In the genomic region with DNA sequence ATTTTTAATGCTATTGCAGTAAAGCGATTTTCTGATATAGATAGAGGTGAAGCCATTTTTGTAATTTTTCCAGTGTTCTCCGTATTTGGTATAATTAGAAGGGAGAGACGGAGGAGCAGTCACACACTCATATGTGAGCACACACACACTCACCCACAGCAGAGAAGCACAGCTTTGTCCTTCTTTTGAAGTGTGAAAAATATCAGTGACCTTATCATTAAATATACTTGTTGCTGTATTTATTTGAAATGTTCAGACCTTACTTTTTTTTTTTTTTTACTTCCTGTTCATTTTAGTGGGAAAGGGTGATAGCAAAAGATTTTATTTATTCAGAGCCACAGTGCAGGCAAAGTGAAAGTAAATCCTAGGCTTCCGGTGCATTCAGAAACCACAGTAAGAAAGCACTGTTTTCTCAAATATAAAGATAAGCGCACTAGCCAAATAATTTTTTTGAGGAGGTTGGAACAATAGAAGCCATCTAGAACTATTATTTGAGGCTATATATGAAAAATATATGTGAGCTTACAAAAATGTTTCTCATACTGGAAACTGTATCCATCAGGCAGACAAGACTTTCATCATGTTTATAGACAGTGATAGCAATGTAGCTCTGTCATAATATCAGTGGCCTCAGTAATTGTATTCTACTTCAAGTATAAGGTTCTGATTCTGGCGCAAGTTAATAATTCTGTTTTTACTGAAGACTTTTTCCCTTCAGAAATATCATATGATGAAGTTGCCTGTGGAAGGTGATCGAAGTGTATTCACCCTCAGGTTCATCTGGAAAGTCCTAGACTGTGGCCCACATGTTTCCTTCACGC, we compare ENCODE assay signal across 8 cellular contexts. TPM values are rescaled to one million over a fixed set of nuclear protein-coding genes. Genes with fewer than 3 reads are reported as not detected.
DNase-seq lines count a peak whose midpoint lies in the region; ATAC-seq and TF ChIP-seq lines count a peak whose summit lies in the region.

No MANE protein-coding gene starts in this region.

- H3K4me3 ChIP-seq in Peyer's patch (peak overlapping the region; percentile 10 to 50 (median 31)), coronary artery (peak overlapping the region; percentile 55), mucosa of rectum (ENCODE audit: low read length in 2 of 2) (peak overlapping the region; percentile 68 to 80)

- H3K9me3 Mint-ChIP-seq in activated CD4-positive, alpha-beta T cell treated with anti-CD3 and anti-CD28 coated beads, Interleukin-2, amount 10 ng/mL, durations not matched to agents 7 days and 5 days: no peaks in the 10 kb centered on the region

- H3K36me3 ChIP-seq in Peyer's patch: no peaks in the 10 kb centered on the region
- H3K36me3 ChIP-seq in mucosa of rectum (ENCODE audit: control insufficient read depth in 2 of 2, insufficient read depth in 2 of 2, low read length in 2 of 2): no peaks in the 10 kb centered on the region

- H3K4me1 Mint-ChIP-seq in activated CD4-positive, alpha-beta T cell treated with anti-CD3 and anti-CD28 coated beads, Interleukin-2, amount 10 ng/mL, durations not matched to agents 7 days and 5 days: peaks cover 54% of the 10 kb centered on the region

- POLR2A ChIA-PET in activated CD4-positive, alpha-beta T cell treated with anti-CD3 and anti-CD28 coated beads, Interleukin-2, amount 10 ng/mL, durations not matched to agents 7 days and 5 days (lab: Charles Lee): no interaction called here

- peaks cover 4% of the 10 kb centered on the region for H3K36me3 Mint-ChIP-seq in activated CD4-positive, alpha-beta T cell treated with anti-CD3 and anti-CD28 coated beads, Interleukin-2, amount 10 ng/mL, durations not matched to agents 7 days and 5 days (ENCODE audit: low read depth)

- H3K4me3 Mint-ChIP-seq in activated CD4-positive, alpha-beta T cell treated with anti-CD3 and anti-CD28 coated beads, Interleukin-2, amount 10 ng/mL, durations not matched to agents 7 days and 5 days: peak overlapping the region; percentile 82

- TF ChIP-seq CTCF in Peyer's patch (IDR thresholded peaks at IDR 0.05) (no peak), coronary artery (IDR thresholded peaks at IDR 0.05) (no peak)

- H3K4me1 ChIP-seq in Peyer's patch (peaks cover 4 to 17% (median 5%) of the 10 kb centered on the region in 4 donors), mucosa of rectum (ENCODE audit: control insufficient read depth in 2 of 2, insufficient read depth in 2 of 2, low read length in 2 of 2) (peaks cover 15% of the 10 kb centered on the region in 2 donors)

- peak; percentile 57 for ATAC-seq in HG02763 (IDR thresholded peaks at IDR 0.05; ENCODE audit: unreplicated experiment)

- CTCF ChIA-PET in activated CD4-positive, alpha-beta T cell treated with anti-CD3 and anti-CD28 coated beads, Interleukin-2, amount 10 ng/mL, durations not matched to agents 7 days and 5 days (lab: Charles Lee): interaction anchor here (0.7 kb wide), 1 partner anchor 12 kb away, joined by 3 read pairs; no protein-coding TSS in a partner anchor

- H3K27ac ChIP-seq in Peyer's patch: peak overlapping the region; percentile 50 to 75 (median 64)
- peak overlapping the region; percentile 62 to 78 for H3K27ac ChIP-seq in coronary artery
- peak overlapping the region; percentile 57 to 69 for H3K27ac ChIP-seq in mucosa of rectum (ENCODE audit: low read depth in 2 of 2, low read length in 2 of 2)

- TF ChIP-seq POLR2A in Peyer's patch (IDR thresholded peaks at IDR 0.05): no peak

- DNase-seq in activated CD4-positive, alpha-beta T cell treated with anti-CD3 and anti-CD28 coated beads, Interleukin-2, amount 10 ng/mL, durations not matched to agents 7 days and 5 days: peak; percentile 45
- DNase-seq in activated CD4-positive, alpha-beta T cell treated with anti-CD3 and anti-CD28 coated beads, Interleukin-2, amount 50 U/mL, for 48 hours: no peak
- DNase-seq in Peyer's patch: no peak
- no peak for DNase-seq in coronary artery (ENCODE audit: low spot score)
- no peak for DNase-seq in head of caudate nucleus
- no peak for DNase-seq in cerebellar nuclear complex (lab: John Stamatoyannopoulos, UW)

- H3K27ac Mint-ChIP-seq in activated CD4-positive, alpha-beta T cell treated with anti-CD3 and anti-CD28 coated beads, Interleukin-2, amount 10 ng/mL, durations not matched to agents 7 days and 5 days: peak overlapping the region; percentile 95

- intact Hi-C loops in head of caudate nucleus (cut with DNase I): no loop called here

- H3K9ac ChIP-seq in mucosa of rectum (ENCODE audit: low read depth in 1 of 2, low read length in 2 of 2): peak overlapping the region; percentile 61 to 65

- no peaks in the 10 kb centered on the region for H3K27me3 Mint-ChIP-seq in activated CD4-positive, alpha-beta T cell treated with anti-CD3 and anti-CD28 coated beads, Interleukin-2, amount 10 ng/mL, durations not matched to agents 7 days and 5 days

- H3K27me3 ChIP-seq in Peyer's patch (no peaks in the 10 kb centered on the region), mucosa of rectum (ENCODE audit: control insufficient read depth in 2 of 2, insufficient read depth in 2 of 2, low read length in 2 of 2) (no peaks in the 10 kb centered on the region)

- H3K9me3 ChIP-seq in Peyer's patch (no peaks in the 10 kb centered on the region), mucosa of rectum (ENCODE audit: control insufficient read depth in 2 of 2, low read length in 2 of 2) (no peaks in the 10 kb centered on the region)

RNA-seq across cellular contexts. Expression of a gene that starts 37.2 kb away (rescaled TPM):
- total RNA-seq in activated CD4-positive, alpha-beta T cell treated with anti-CD3 and anti-CD28 coated beads, Interleukin-2, amount 10 ng/mL, durations not matched to agents 7 days and 5 days: 10 to 100 TPM; 22.0 to 23.6 TPM
- 10 to 100 TPM; 12.4 to 34.8 (median 28.4) TPM for total RNA-seq in Peyer's patch

RNA-seq across cellular contexts. Expression of a gene that starts 38.9 kb away (rescaled TPM):
- 10 to 100 TPM; 35.8 to 38.6 TPM for total RNA-seq in activated CD4-positive, alpha-beta T cell treated with anti-CD3 and anti-CD28 coated beads, Interleukin-2, amount 10 ng/mL, durations not matched to agents 7 days and 5 days
- total RNA-seq in Peyer's patch: 10 to 100 TPM; 19.6 to 24.1 (median 20.8) TPM
